13 cellular contexts compared by ENCODE assay signal in genomic region chrX:118353081-118353850, GRCh38. TPM values are rescaled to one million over a fixed set of nuclear protein-coding genes. Genes with fewer than 3 reads are reported as not detected.
DNase-seq lines count a peak whose midpoint lies in the region; ATAC-seq, FAIRE-seq and TF ChIP-seq lines count a peak whose summit lies in the region.
"Had no signal": no experiment of that assay in that cellular context is flagged by ENCODE, and none has a peak within 500 bp of the region (broad histone marks: within the 10 kb centered on the region; RNA-seq: fewer than 3 reads in every experiment).

No MANE protein-coding gene starts in this region.

- H2AFZ ChIP-seq in Loucy (ENCODE audit: low read length) = no peak overlapping the region

- no peak overlapping the region for H3K4me3 ChIP-seq in Loucy (ENCODE audit: low read length, poor library complexity, severe bottlenecking)
- no peak overlapping the region for H3K4me3 ChIP-seq in kidney (ENCODE audit: low read length in 2 of 2)
- H3K4me3 ChIP-seq: psoas muscle, SJSA1 had no signal

- peaks cover 20% of the 10 kb centered on the region for H4K20me1 ChIP-seq in Loucy (ENCODE audit: insufficient read depth, low read length, poor library complexity, severe bottlenecking)

- peaks cover 21% of the 10 kb centered on the region for H3K4me1 Mint-ChIP-seq in memory B cell
- peaks cover 38% of the 10 kb centered on the region for H3K4me1 Mint-ChIP-seq in activated T-helper 2 cell treated with anti-CD3 and anti-CD28 coated beads, Interferon-gamma antibody, Interleukin-2, Interleukin-4, amounts not matched to agents 10 μg/mL and 5 μg/mL and 100 μg/mL, durations not matched to agents 14 hours and 24 hours and 36 hours (ENCODE audit: low read depth)

- H3K36me3 Mint-ChIP-seq in memory B cell = no peaks in the 10 kb centered on the region
- H3K36me3 Mint-ChIP-seq in activated T-helper 2 cell treated with anti-CD3 and anti-CD28 coated beads, Interferon-gamma antibody, Interleukin-2, Interleukin-4, amounts not matched to agents 10 μg/mL and 5 μg/mL and 100 μg/mL, durations not matched to agents 14 hours and 24 hours and 36 hours (ENCODE audit: low read depth) = no peaks in the 10 kb centered on the region
- H3K36me3 Mint-ChIP-seq: immature natural killer cell had no signal

- ATAC-seq in GM18858 (IDR thresholded peaks at IDR 0.05; ENCODE audit: unreplicated experiment) = peak; percentile 55
- peak; percentile 80 for ATAC-seq in memory B cell (ENCODE audit: low read depth)
- ATAC-seq: psoas muscle had no signal

- H3K9ac ChIP-seq in Loucy (ENCODE audit: low read depth, low read length, poor library complexity, severe bottlenecking) = no peak overlapping the region
- H3K9ac ChIP-seq in kidney (ENCODE audit: low read length in 2 of 2) = no peak overlapping the region

- no peak for FAIRE-seq in kidney (lab: Jason Lieb, UNC)

- peaks cover 72% of the 10 kb centered on the region for H3K79me2 ChIP-seq in Loucy (ENCODE audit: insufficient read depth, low read length)

- no peaks in the 10 kb centered on the region for H3K9me3 Mint-ChIP-seq in memory B cell
- no peaks in the 10 kb centered on the region for H3K9me3 Mint-ChIP-seq in activated T-helper 2 cell treated with anti-CD3 and anti-CD28 coated beads, Interferon-gamma antibody, Interleukin-2, Interleukin-4, amounts not matched to agents 10 μg/mL and 5 μg/mL and 100 μg/mL, durations not matched to agents 14 hours and 24 hours and 36 hours
- H3K9me3 Mint-ChIP-seq: immature natural killer cell had no signal

- H3K4me1 ChIP-seq in Loucy (ENCODE audit: insufficient read depth, low read length, poor library complexity, severe bottlenecking) (peaks cover 25% of the 10 kb centered on the region), kidney (ENCODE audit: control insufficient read depth in 1 of 2, insufficient read depth in 1 of 2, low read depth in 1 of 2, low read length in 2 of 2) (no peaks in the 10 kb centered on the region)

- no peaks in the 10 kb centered on the region for H3K27me3 Mint-ChIP-seq in memory B cell
- no peaks in the 10 kb centered on the region for H3K27me3 Mint-ChIP-seq in activated T-helper 2 cell treated with anti-CD3 and anti-CD28 coated beads, Interferon-gamma antibody, Interleukin-2, Interleukin-4, amounts not matched to agents 10 μg/mL and 5 μg/mL and 100 μg/mL, durations not matched to agents 14 hours and 24 hours and 36 hours (ENCODE audit: low read depth)

- TF ChIP-seq CTCF in Loucy (conservative IDR thresholded peaks at IDR 0.05; ENCODE audit: low read length) (no peak), kidney (IDR thresholded peaks at IDR 0.05; ENCODE audit: borderline replicate concordance, extremely low read depth, insufficient read depth) (no peak)

- no peaks in the 10 kb centered on the region for H3K9me2 ChIP-seq in Loucy (replicated peaks; ENCODE audit: low read depth, low read length)

- H3F3A ChIP-seq in Loucy (ENCODE audit: low read depth) = no peaks in the 10 kb centered on the region

- peak overlapping the region; percentile 75 for H3K27ac Mint-ChIP-seq in memory B cell
- H3K27ac Mint-ChIP-seq in activated T-helper 2 cell treated with anti-CD3 and anti-CD28 coated beads, Interferon-gamma antibody, Interleukin-2, Interleukin-4, amounts not matched to agents 10 μg/mL and 5 μg/mL and 100 μg/mL, durations not matched to agents 14 hours and 24 hours and 36 hours = no peak overlapping the region
- H3K27ac Mint-ChIP-seq: immature natural killer cell had no signal

- H3K4me2 ChIP-seq in Loucy (ENCODE audit: low read depth, low read length, poor library complexity, severe bottlenecking) = peak overlapping the region; percentile 20

- no peaks in the 10 kb centered on the region for H3K9me3 ChIP-seq in Loucy (ENCODE audit: insufficient read depth, low read depth, low read length)
- H3K9me3 ChIP-seq in kidney (ENCODE audit: control insufficient read depth in 1 of 2, low read length in 2 of 2) = no peaks in the 10 kb centered on the region
- H3K9me3 ChIP-seq: psoas muscle, SJSA1 had no signal

- no peaks in the 10 kb centered on the region for H3K36me3 ChIP-seq in Loucy (ENCODE audit: insufficient read depth, low read length)
- H3K36me3 ChIP-seq in kidney (ENCODE audit: control insufficient read depth in 1 of 2, insufficient read depth in 2 of 2, low read length in 2 of 2) = no peaks in the 10 kb centered on the region
- H3K36me3 ChIP-seq: SJSA1 had no signal

- no peaks in the 10 kb centered on the region for H3K27me3 ChIP-seq in Loucy (ENCODE audit: insufficient read depth, low read length, poor library complexity, severe bottlenecking)
- H3K27me3 ChIP-seq: SJSA1 had no signal

- intact Hi-C loops in kidney (cut with DNase I) = no loop called here
- intact Hi-C loops in activated T-helper 2 cell treated with anti-CD3 and anti-CD28 coated beads, Interferon-gamma antibody, Interleukin-2, Interleukin-4, amounts not matched to agents 10 μg/mL and 5 μg/mL and 100 μg/mL, durations not matched to agents 14 hours and 24 hours and 36 hours (cut with micrococcal nuclease) = no loop called here

- no peak overlapping the region for H3K4me3 Mint-ChIP-seq in memory B cell
- H3K4me3 Mint-ChIP-seq in activated T-helper 2 cell treated with anti-CD3 and anti-CD28 coated beads, Interferon-gamma antibody, Interleukin-2, Interleukin-4, amounts not matched to agents 10 μg/mL and 5 μg/mL and 100 μg/mL, durations not matched to agents 14 hours and 24 hours and 36 hours (ENCODE audit: low read depth) = no peak overlapping the region
- H3K4me3 Mint-ChIP-seq: immature natural killer cell had no signal

- DNase-seq in HCEC 1CT (peak; percentile 16), memory B cell (ENCODE audit: low spot score in 2 of 2) (peak in 1 of 2 donors; percentile 2), kidney (no peak), NCI-H1436 treated with DMSO at 0.1 percent for 48 hours (lab: John Stamatoyannopoulos, UW) (no peak), HuH-7.5 (ENCODE audit: low spot score) (no peak)
- DNase-seq in activated T-helper 2 cell treated with anti-CD3 and anti-CD28 coated beads, Interferon-gamma antibody, Interleukin-2, Interleukin-4, amounts not matched to agents 10 μg/mL and 5 μg/mL and 100 μg/mL, durations not matched to agents 14 hours and 24 hours and 36 hours (ENCODE audit: low spot score) = no peak
- DNase-seq: cortex of kidney, DND-41, immature natural killer cell, psoas muscle had no signal

- no peak overlapping the region for H3K27ac ChIP-seq in kidney (ENCODE audit: low read depth in 2 of 2, low read length in 2 of 2)
- H3K27ac ChIP-seq: psoas muscle, SJSA1 had no signal

RNA-seq across cellular contexts. Expression of gene WDR44, which starts 7.4 kb away (rescaled TPM):
- total RNA-seq in kidney = 15.5 TPM
- 3.6 TPM for polyA plus RNA-seq in kidney (ENCODE audit: insufficient read depth, low read depth, low replicate concordance)
- total RNA-seq in activated T-helper 2 cell treated with anti-CD3 and anti-CD28 coated beads, Interferon-gamma antibody, Interleukin-2, Interleukin-4, amounts not matched to agents 10 μg/mL and 5 μg/mL and 100 μg/mL, durations not matched to agents 14 hours and 24 hours and 36 hours = 10.0 and 12.9 TPM in 2 replicates
